1 cellular context compared by ENCODE assay signal in the genomic region with DNA sequence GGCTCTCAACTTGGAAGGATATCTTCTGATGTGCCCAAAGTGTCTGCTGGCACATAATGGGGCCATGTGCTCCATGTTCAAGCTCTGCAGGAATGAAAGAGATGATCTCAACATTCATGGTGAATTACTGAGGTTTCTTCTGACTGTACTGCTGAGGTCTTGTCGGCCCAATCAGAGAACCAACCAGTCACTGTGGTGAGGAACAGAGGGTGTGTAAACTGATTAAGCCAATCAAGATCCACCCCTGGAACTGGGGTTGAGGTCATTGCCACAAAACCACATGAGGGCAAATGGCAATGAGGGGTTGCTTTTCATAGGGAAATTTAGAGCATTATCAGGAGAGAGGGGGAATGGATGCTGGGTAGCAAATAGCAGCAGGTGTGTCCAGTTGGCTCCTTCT.
TF ChIP-seq lines count a peak whose summit lies in the region.

No MANE protein-coding gene starts in this region.

TF ChIP-seq in GM23338, 12 proteins besides CTCF, POLR2A, EP300 and RAD21:
- no peak for TF ChIP-seq NANOG (IDR thresholded peaks at IDR 0.05; ENCODE audit: borderline replicate concordance)
- TF ChIP-seq EZH2 (IDR thresholded peaks at IDR 0.05; ENCODE audit: low read depth, unreplicated experiment), result no peak
- TF ChIP-seq, protein P1, sequence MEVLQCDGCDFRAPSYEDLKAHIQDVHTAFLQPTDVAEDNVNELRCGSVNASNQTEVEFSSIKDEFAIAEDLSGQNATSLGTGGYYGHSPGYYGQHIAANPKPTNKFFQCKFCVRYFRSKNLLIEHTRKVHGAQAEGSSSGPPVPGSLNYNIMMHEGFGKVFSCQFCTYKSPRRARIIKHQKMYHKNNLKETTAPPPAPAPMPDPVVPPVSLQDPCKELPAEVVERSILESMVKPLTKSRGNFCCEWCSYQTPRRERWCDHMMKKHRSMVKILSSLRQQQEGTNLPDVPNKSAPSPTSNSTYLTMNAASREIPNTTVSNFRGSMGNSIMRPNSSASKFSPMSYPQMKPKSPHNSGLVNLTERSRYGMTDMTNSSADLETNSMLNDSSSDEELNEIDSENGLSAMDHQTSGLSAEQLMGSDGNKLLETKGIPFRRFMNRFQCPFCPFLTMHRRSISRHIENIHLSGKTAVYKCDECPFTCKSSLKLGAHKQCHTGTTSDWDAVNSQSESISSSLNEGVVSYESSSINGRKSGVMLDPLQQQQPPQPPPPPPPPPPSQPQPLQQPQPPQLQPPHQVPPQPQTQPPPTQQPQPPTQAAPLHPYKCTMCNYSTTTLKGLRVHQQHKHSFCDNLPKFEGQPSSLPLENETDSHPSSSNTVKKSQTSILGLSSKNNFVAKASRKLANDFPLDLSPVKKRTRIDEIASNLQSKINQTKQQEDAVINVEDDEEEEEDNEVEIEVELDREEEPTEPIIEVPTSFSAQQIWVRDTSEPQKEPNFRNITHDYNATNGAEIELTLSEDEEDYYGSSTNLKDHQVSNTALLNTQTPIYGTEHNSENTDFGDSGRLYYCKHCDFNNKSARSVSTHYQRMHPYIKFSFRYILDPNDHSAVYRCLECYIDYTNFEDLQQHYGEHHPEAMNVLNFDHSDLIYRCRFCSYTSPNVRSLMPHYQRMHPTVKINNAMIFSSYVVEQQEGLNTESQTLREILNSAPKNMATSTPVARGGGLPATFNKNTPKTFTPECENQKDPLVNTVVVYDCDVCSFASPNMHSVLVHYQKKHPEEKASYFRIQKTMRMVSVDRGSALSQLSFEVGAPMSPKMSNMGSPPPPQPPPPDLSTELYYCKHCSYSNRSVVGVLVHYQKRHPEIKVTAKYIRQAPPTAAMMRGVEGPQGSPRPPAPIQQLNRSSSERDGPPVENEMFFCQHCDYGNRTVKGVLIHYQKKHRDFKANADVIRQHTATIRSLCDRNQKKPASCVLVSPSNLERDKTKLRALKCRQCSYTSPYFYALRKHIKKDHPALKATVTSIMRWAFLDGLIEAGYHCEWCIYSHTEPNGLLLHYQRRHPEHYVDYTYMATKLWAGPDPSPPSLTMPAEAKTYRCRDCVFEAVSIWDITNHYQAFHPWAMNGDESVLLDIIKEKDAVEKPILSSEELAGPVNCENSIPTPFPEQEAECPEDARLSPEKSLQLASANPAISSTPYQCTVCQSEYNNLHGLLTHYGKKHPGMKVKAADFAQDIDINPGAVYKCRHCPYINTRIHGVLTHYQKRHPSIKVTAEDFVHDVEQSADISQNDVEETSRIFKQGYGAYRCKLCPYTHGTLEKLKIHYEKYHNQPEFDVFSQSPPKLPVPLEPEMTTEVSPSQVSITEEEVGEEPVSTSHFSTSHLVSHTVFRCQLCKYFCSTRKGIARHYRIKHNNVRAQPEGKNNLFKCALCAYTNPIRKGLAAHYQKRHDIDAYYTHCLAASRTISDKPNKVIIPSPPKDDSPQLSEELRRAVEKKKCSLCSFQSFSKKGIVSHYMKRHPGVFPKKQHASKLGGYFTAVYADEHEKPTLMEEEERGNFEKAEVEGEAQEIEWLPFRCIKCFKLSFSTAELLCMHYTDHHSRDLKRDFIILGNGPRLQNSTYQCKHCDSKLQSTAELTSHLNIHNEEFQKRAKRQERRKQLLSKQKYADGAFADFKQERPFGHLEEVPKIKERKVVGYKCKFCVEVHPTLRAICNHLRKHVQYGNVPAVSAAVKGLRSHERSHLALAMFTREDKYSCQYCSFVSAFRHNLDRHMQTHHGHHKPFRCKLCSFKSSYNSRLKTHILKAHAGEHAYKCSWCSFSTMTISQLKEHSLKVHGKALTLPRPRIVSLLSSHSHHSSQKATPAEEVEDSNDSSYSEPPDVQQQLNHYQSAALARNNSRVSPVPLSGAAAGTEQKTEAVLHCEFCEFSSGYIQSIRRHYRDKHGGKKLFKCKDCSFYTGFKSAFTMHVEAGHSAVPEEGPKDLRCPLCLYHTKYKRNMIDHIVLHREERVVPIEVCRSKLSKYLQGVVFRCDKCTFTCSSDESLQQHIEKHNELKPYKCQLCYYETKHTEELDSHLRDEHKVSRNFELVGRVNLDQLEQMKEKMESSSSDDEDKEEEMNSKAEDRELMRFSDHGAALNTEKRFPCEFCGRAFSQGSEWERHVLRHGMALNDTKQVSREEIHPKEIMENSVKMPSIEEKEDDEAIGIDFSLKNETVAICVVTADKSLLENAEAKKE (CRISPR knock-in tag; IDR thresholded peaks at IDR 0.05), result no peak
- no peak for TF ChIP-seq STAT1 (IDR thresholded peaks at IDR 0.05; ENCODE audit: unreplicated experiment)
- TF ChIP-seq, protein P2, sequence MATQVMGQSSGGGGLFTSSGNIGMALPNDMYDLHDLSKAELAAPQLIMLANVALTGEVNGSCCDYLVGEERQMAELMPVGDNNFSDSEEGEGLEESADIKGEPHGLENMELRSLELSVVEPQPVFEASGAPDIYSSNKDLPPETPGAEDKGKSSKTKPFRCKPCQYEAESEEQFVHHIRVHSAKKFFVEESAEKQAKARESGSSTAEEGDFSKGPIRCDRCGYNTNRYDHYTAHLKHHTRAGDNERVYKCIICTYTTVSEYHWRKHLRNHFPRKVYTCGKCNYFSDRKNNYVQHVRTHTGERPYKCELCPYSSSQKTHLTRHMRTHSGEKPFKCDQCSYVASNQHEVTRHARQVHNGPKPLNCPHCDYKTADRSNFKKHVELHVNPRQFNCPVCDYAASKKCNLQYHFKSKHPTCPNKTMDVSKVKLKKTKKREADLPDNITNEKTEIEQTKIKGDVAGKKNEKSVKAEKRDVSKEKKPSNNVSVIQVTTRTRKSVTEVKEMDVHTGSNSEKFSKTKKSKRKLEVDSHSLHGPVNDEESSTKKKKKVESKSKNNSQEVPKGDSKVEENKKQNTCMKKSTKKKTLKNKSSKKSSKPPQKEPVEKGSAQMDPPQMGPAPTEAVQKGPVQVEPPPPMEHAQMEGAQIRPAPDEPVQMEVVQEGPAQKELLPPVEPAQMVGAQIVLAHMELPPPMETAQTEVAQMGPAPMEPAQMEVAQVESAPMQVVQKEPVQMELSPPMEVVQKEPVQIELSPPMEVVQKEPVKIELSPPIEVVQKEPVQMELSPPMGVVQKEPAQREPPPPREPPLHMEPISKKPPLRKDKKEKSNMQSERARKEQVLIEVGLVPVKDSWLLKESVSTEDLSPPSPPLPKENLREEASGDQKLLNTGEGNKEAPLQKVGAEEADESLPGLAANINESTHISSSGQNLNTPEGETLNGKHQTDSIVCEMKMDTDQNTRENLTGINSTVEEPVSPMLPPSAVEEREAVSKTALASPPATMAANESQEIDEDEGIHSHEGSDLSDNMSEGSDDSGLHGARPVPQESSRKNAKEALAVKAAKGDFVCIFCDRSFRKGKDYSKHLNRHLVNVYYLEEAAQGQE (IDR thresholded peaks at IDR 0.05; ENCODE audit: unreplicated experiment), result no peak
- no peak for TF ChIP-seq POLR2AphosphoS5 (IDR thresholded peaks at IDR 0.05; ENCODE audit: low read depth)
- TF ChIP-seq, protein P3, sequence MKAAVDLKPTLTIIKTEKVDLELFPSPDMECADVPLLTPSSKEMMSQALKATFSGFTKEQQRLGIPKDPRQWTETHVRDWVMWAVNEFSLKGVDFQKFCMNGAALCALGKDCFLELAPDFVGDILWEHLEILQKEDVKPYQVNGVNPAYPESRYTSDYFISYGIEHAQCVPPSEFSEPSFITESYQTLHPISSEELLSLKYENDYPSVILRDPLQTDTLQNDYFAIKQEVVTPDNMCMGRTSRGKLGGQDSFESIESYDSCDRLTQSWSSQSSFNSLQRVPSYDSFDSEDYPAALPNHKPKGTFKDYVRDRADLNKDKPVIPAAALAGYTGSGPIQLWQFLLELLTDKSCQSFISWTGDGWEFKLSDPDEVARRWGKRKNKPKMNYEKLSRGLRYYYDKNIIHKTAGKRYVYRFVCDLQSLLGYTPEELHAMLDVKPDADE (IDR thresholded peaks at IDR 0.05), result no peak
- TF ChIP-seq EZH2phosphoT487 (IDR thresholded peaks at IDR 0.05; ENCODE audit: unreplicated experiment), result no peak
